ENCODE assay signal across 16 cellular contexts in genomic region chr4:61468091-61468720, GRCh38.
A peak's percentile ranks its signal among the peaks of the same experiment; 100 is the strongest.
DNase-seq lines count a peak whose midpoint lies in the region; ATAC-seq, FAIRE-seq and TF ChIP-seq lines count a peak whose summit lies in the region.
"Had no signal": no experiment of that assay in that cellular context is flagged by ENCODE, and none has a peak within 500 bp of the region (broad histone marks: within the 10 kb centered on the region; RNA-seq: fewer than 3 reads in every experiment).

No MANE protein-coding gene starts in this region.

- ATAC-seq in HepG2 = no peak
- ATAC-seq: HCT116; left lobe of liver; stimulated activated naive CD8-positive, alpha-beta T cell treated with anti-CD3 and anti-CD28 coated beads, Interleukin-15, Interleukin-2, amounts not matched to agents 100 U/mL and 50 U/mL, for 24 hours had no signal

- TF ChIP-seq POLR2A in HepG2 (IDR thresholded peaks at IDR 0.05; ENCODE audit: insufficient read depth in 1 of 2, low read depth in 2 of 2, low read length in 2 of 2) = no peak

- no TSS peak for BruUV-seq in HepG2 (replicated peaks; lab: Mats Ljungman, UMichigan)

- H3K27ac ChIP-seq in RWPE1 (no peak overlapping the region), HepG2 (ENCODE audit: extremely low read length, insufficient read depth, low read length) (no peak overlapping the region)

- FAIRE-seq in HepG2 (lab: Jason Lieb, UNC) = no peak

- TF ChIP-seq EP300 in HepG2 (IDR thresholded peaks at IDR 0.05; ENCODE audit: low read depth in 2 of 2, low read length in 2 of 2) = no peak
- TF ChIP-seq EP300 in HepG2 (CRISPR knock-in tag; IDR thresholded peaks at IDR 0.05; ENCODE audit: borderline replicate concordance) = no peak

- CTCF ChIA-PET in RWPE1 (lab: Yijun Ruan, JAX) = interaction anchor here (0.6 kb wide), 1 partner anchor 269 kb away, joined by 3 read pairs; no protein-coding TSS in a partner anchor
- CTCF ChIA-PET in HepG2 (lab: Yijun Ruan, JAX; ENCODE audit: low intra/inter-chr PET ratio, low total read pairs) = no interaction called here

- H3K36me3 ChIP-seq in HepG2 (replicated peaks in 1 of 2; ENCODE audit: control insufficient read depth in 1 of 2, insufficient read depth in 2 of 2, low read length in 2 of 2) = no peaks in the 10 kb centered on the region

- TF ChIP-seq CTCF in RWPE1 (conservative IDR thresholded peaks at IDR 0.05; ENCODE audit: low read depth) (no peak), epithelial cell of proximal tubule (conservative IDR thresholded peaks at IDR 0.05; ENCODE audit: low read depth, low read length) (no peak), HepG2 (CRISPR knock-in tag; IDR thresholded peaks at IDR 0.05) (no peak)

- H4K20me1 ChIP-seq in HepG2 (ENCODE audit: insufficient read depth, low read length) = no peaks in the 10 kb centered on the region

- H3K4me3 ChIP-seq in epithelial cell of proximal tubule (ENCODE audit: low read depth, low read length) (no peak overlapping the region), HepG2 (replicated peaks in 1 of 3; ENCODE audit: insufficient read depth in 1 of 3, low read depth in 2 of 3, low read length in 3 of 3) (no peak overlapping the region)

- no peak for TF ChIP-seq RAD21 in HepG2 (CRISPR knock-in tag; IDR thresholded peaks at IDR 0.05)

- H3K9ac ChIP-seq in HepG2 (ENCODE audit: insufficient read depth, low read depth, low read length) = no peak overlapping the region

- intact Hi-C loops in HepG2 (cut with micrococcal nuclease; ENCODE audit: unreplicated experiment) = no loop called here

- no peaks in the 10 kb centered on the region for H3K79me2 ChIP-seq in HepG2 (ENCODE audit: insufficient read depth, low read length)

- no peaks in the 10 kb centered on the region for H3K9me3 ChIP-seq in HepG2 (ENCODE audit: low read length)

- WGBS in HepG2 (ENCODE audit: low lambda C conversion rate) = 38% methylated on average over 5 of the region's 5 CpGs

- no peaks in the 10 kb centered on the region for H3K27me3 ChIP-seq in HepG2 (ENCODE audit: control insufficient read depth in 1 of 2, insufficient read depth in 2 of 2, low read length in 2 of 2)

- in situ Hi-C loops in HepG2 (cut with HindIII; ENCODE audit: extremely low pct_ligation_motif_present, low pct_unique_long_range_greater_than_20kb) = no loop called here

- H3K4me2 ChIP-seq in HepG2 (ENCODE audit: low read depth, low read length) = no peak overlapping the region

- DNase-seq in HT1080 (ENCODE audit: low read depth) = peak; percentile 97
- peak; percentile 78 for DNase-seq in RWPE1 (ENCODE audit: low spot score)
- peak; percentile 33 for DNase-seq in epithelial cell of proximal tubule (ENCODE audit: low read depth)
- DNase-seq in pons (ENCODE audit: low spot score) = peak; percentile 63
- DNase-seq in DMS 273 (lab: John Stamatoyannopoulos, UW; ENCODE audit: unreplicated experiment) = no peak
- DNase-seq in activated naive CD4-positive, alpha-beta T cell (lab: John Stamatoyannopoulos, UW) = no peak
- no peak for DNase-seq in GOT3 (lab: John Stamatoyannopoulos, UW)
- DNase-seq in HepG2 (ENCODE audit: low spot score) = no peak
- DNase-seq: activated B cell treated with CpG ODN at 0.5 μM for 24 hours; activated T-cell treated with anti-CD3 and anti-CD28 coated beads, Interleukin-2, amount 50 U/mL, for 48 hours; CD4-positive, alpha-beta memory T cell; foreskin melanocyte; KG1; stimulated activated naive CD8-positive, alpha-beta T cell treated with anti-CD3 and anti-CD28 coated beads, Interleukin-15, Interleukin-2, amounts not matched to agents 100 U/mL and 50 U/mL, for 24 hours had no signal

- POLR2A ChIA-PET in RWPE1 (lab: Yijun Ruan, JAX; ENCODE audit: low non-redundant PET) = no interaction called here
- POLR2A ChIA-PET in HepG2 (lab: Yijun Ruan, JAX) = no interaction called here

- H3K4me1 ChIP-seq in HepG2 (ENCODE audit: insufficient read depth, low read length) = peaks cover under 1% of the 10 kb centered on the region; the same call in 1 of the 2 replicates

- no peak overlapping the region for H2AFZ ChIP-seq in HepG2 (ENCODE audit: low read length)

TF ChIP-seq in HepG2, 621 proteins besides CTCF, POLR2A, EP300 and RAD21:
- no peak for TF ChIP-seq ADNP (CRISPR knock-in tag; IDR thresholded peaks at IDR 0.05)
- no peak for TF ChIP-seq HMGA1 (CRISPR knock-in tag; conservative IDR thresholded peaks at IDR 0.05)
- no peak for TF ChIP-seq GRHL1 (CRISPR knock-in tag; conservative IDR thresholded peaks at IDR 0.05)
- no peak for TF ChIP-seq ZFP37 (CRISPR knock-in tag; IDR thresholded peaks at IDR 0.05; ENCODE audit: borderline replicate concordance)
- no peak for TF ChIP-seq ZNF234 (CRISPR knock-in tag; conservative IDR thresholded peaks at IDR 0.05)
- TF ChIP-seq ZNF143 (CRISPR knock-in tag; IDR thresholded peaks at IDR 0.05) = no peak
- no peak for TF ChIP-seq HOXA3 (CRISPR knock-in tag; IDR thresholded peaks at IDR 0.05)
- TF ChIP-seq PPARG (CRISPR knock-in tag; conservative IDR thresholded peaks at IDR 0.05) = no peak
- no peak for TF ChIP-seq MAFG (CRISPR knock-in tag; IDR thresholded peaks at IDR 0.05)
- TF ChIP-seq, protein P1, sequence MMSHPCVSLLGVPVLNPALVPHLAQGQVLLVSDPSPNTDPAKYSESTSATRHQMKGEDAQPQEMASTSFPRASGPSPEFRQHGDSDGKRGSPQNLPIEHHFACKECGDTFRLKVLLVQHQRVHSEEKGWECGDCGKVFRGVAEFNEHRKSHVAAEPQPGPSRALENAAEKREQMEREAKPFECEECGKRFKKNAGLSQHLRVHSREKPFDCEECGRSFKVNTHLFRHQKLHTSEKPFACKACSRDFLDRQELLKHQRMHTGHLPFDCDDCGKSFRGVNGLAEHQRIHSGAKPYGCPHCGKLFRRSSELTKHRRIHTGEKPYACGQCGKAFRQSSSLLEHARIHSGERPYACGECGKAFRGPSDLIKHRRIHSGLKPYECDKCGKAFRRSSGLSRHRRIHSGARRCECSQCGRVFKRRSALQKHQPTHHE (CRISPR knock-in tag; IDR thresholded peaks at IDR 0.05; ENCODE audit: borderline replicate concordance) = no peak
- TF ChIP-seq NR2F6 (IDR thresholded peaks at IDR 0.05) = no peak
- TF ChIP-seq NR2F6 (CRISPR knock-in tag; IDR thresholded peaks at IDR 0.05) = no peak
- TF ChIP-seq SETDB1 (CRISPR knock-in tag; IDR thresholded peaks at IDR 0.05; ENCODE audit: borderline replicate concordance) = no peak
- TF ChIP-seq TAF15 (IDR thresholded peaks at IDR 0.05; ENCODE audit: low read depth, low read length, poor library complexity, severe bottlenecking) = no peak
- no peak for TF ChIP-seq ZNF510 (CRISPR knock-in tag; IDR thresholded peaks at IDR 0.05; ENCODE audit: low read depth)
- TF ChIP-seq RBM22 (optimal IDR thresholded peaks at IDR 0.05; ENCODE audit: low read length) = no peak

Comparison
In these comparisons a context has a peak if more than half of its experiments do, and no peak if none do; other contexts are left out.
1. DNase-seq: peak in HT1080 (single experiment), RWPE1 (single experiment), epithelial cell of proximal tubule (single experiment) and pons (single experiment); none in DMS 273 (single experiment), activated naive CD4-positive, alpha-beta T cell (0 of 4), GOT3 (single experiment) and HepG2 (single experiment).